ENCODE assay signal across 21 cellular contexts in genomic region chr2:127279781-127280180, GRCh38. TPM values are rescaled to one million over a fixed set of nuclear protein-coding genes. Genes with fewer than 3 reads are reported as not detected.
"Had no signal": no experiment of that assay in that cellular context is flagged by ENCODE, and none has a peak within 500 bp of the region (broad histone marks: within the 10 kb centered on the region; RNA-seq: fewer than 3 reads in every experiment).

No MANE protein-coding gene starts in this region.

- H3K4me1 ChIP-seq: colonic mucosa, pancreas, tibial artery, upper lobe of left lung, vagina had no signal

- ATAC-seq: right cardiac atrium; stimulated activated effector memory CD8-positive, alpha-beta T cell treated with anti-CD3 and anti-CD28 coated beads, Interleukin-12 subunit alpha, Interleukin-12 subunit beta, amount 100 ng/mL, for 72 hours; stimulated activated naive CD8-positive, alpha-beta T cell treated with anti-CD3 and anti-CD28 coated beads, Interleukin-15, Interleukin-2, amounts not matched to agents 100 U/mL and 50 U/mL, for 24 hours had no signal

- H3K27me3 ChIP-seq: colonic mucosa, heart left ventricle, pancreas, tibial artery, upper lobe of left lung, vagina had no signal

- H3K9me3 ChIP-seq: colonic mucosa, pancreas, tibial artery, upper lobe of left lung, vagina had no signal

- H3K27ac ChIP-seq: colonic mucosa, pancreas, tibial artery, upper lobe of left lung, vagina had no signal

- H3K4me3 ChIP-seq: colonic mucosa, heart left ventricle, pancreas, tibial artery, upper lobe of left lung, vagina had no signal

- DNase-seq: colonic mucosa; effector CD4-positive, alpha-beta T cell; endodermal cell; heart left ventricle; hypothalamus; kidney glomerular epithelial cell; mesendoderm; naive B cell; occipital lobe; pancreas; right cardiac atrium; stimulated activated CD4-positive, alpha-beta T cell treated with anti-CD3 and anti-CD28 coated beads, Interleukin-4, amount 100 ng/mL, for 1 hour; stimulated activated CD8-positive, alpha-beta memory T cell treated with anti-CD3 and anti-CD28 coated beads, Interleukin-4, amount 100 ng/mL, for 48 hours; stimulated activated naive CD8-positive, alpha-beta T cell treated with anti-CD3 and anti-CD28 coated beads, Interleukin-15, Interleukin-2, amounts not matched to agents 100 U/mL and 50 U/mL, for 24 hours; tibial artery; upper lobe of left lung had no signal

RNA-seq across cellular contexts. Expression of gene CYP27C1, which starts 59.7 kb away (rescaled TPM):
- total RNA-seq: dermis microvascular lymphatic vessel endothelial cell, fibroblast of lung, lung microvascular endothelial cell had no signal
